ENCODE assay signal across 35 cellular contexts in genomic region chr1:201068976-201069375, GRCh38. TPM values are rescaled to one million over a fixed set of nuclear protein-coding genes. Genes with fewer than 3 reads are reported as not detected.
"Had no signal": no experiment of that assay in that cellular context is flagged by ENCODE, and none has a peak within 500 bp of the region (broad histone marks: within the 10 kb centered on the region; RNA-seq: fewer than 3 reads in every experiment).

No MANE protein-coding gene starts in this region.

- H3K36me3 Mint-ChIP-seq: activated naive CD4-positive, alpha-beta T cell treated with anti-CD3 and anti-CD28 coated beads, Interleukin-2, amount 50 U/mL, for 24 hours; activated naive CD8-positive, alpha-beta T cell treated with anti-CD3 and anti-CD28 coated beads, Interleukin-2, amount 10 ng/mL, durations not matched to agents 7 days and 5 days had no signal

- H3K9ac ChIP-seq: SK-N-SH had no signal

- H3K4me3 ChIP-seq: ascending aorta, cardiac muscle cell, Peyer's patch, SJSA1 had no signal

- H3K9me2 ChIP-seq: SK-N-SH had no signal

- H3K9me3 ChIP-seq: ascending aorta, Peyer's patch, SJSA1, SK-N-SH had no signal

- H3K27ac Mint-ChIP-seq: activated CD4-positive, alpha-beta T cell treated with anti-CD3 and anti-CD28 coated beads for 36 hours; activated CD4-positive, alpha-beta T cell treated with anti-CD3 and anti-CD28 coated beads, Interleukin-2, amount 10 ng/mL, durations not matched to agents 7 days and 5 days; activated CD8-positive, alpha-beta T cell treated with anti-CD3 and anti-CD28 coated beads, Interleukin-2, amount 10 ng/mL, durations not matched to agents 7 days and 5 days; activated naive CD4-positive, alpha-beta T cell treated with anti-CD3 and anti-CD28 coated beads, Interleukin-2, amount 50 U/mL, for 24 hours; activated naive CD8-positive, alpha-beta T cell treated with anti-CD3 and anti-CD28 coated beads, Interleukin-2, amount 10 ng/mL, durations not matched to agents 7 days and 5 days; activated T-cell treated with anti-CD3 and anti-CD28 coated beads, Interleukin-2, amount 50 U/mL, for 24 hours; activated T-helper 2 cell treated with anti-CD3 and anti-CD28 coated beads, Interferon-gamma antibody, Interleukin-2, Interleukin-4, amounts not matched to agents 10 μg/mL and 5 μg/mL and 100 μg/mL, durations not matched to agents 14 hours and 24 hours and 36 hours; T-helper 1 cell treated with Interleukin-12 subunit alpha and Interleukin-12 subunit beta and Interleukin-4 antibody, amounts not matched to agents 30 μg/mL and 1 μg/mL, for 36 hours; T-helper 2 cell treated with Interferon-gamma antibody and Interleukin-4, amounts not matched to agents 5 μg/mL and 100 μg/mL, for 36 hours had no signal

- H3K27ac ChIP-seq: ascending aorta, cardiac muscle cell, Peyer's patch, SJSA1 had no signal

- H3K27me3 ChIP-seq: ascending aorta, cardiac muscle cell, Peyer's patch had no signal

- H3K36me3 ChIP-seq: ascending aorta, cardiac muscle cell, Peyer's patch, SJSA1 had no signal

- H3K4me1 ChIP-seq: ascending aorta, Peyer's patch had no signal

- H3K27me3 Mint-ChIP-seq: activated CD4-positive, alpha-beta T cell treated with anti-CD3 and anti-CD28 coated beads for 36 hours; activated naive CD4-positive, alpha-beta T cell treated with anti-CD3 and anti-CD28 coated beads, Interleukin-2, amount 50 U/mL, for 24 hours had no signal

- H3K4me1 Mint-ChIP-seq: activated CD4-positive, alpha-beta T cell treated with anti-CD3 and anti-CD28 coated beads for 36 hours; activated CD4-positive, alpha-beta T cell treated with anti-CD3 and anti-CD28 coated beads, Interleukin-2, amount 10 ng/mL, durations not matched to agents 7 days and 5 days had no signal

- H3K4me3 Mint-ChIP-seq: activated CD4-positive, alpha-beta T cell treated with anti-CD3 and anti-CD28 coated beads for 36 hours; activated CD4-positive, alpha-beta T cell treated with anti-CD3 and anti-CD28 coated beads, Interleukin-2, amount 10 ng/mL, durations not matched to agents 7 days and 5 days; activated CD8-positive, alpha-beta T cell treated with anti-CD3 and anti-CD28 coated beads, Interleukin-2, amount 10 ng/mL, durations not matched to agents 7 days and 5 days; activated naive CD4-positive, alpha-beta T cell treated with anti-CD3 and anti-CD28 coated beads, Interleukin-2, amount 50 U/mL, for 24 hours; activated naive CD8-positive, alpha-beta T cell treated with anti-CD3 and anti-CD28 coated beads, Interleukin-2, amount 10 ng/mL, durations not matched to agents 7 days and 5 days; activated T-cell treated with anti-CD3 and anti-CD28 coated beads, Interleukin-2, amount 50 U/mL, for 24 hours; central memory CD8-positive, alpha-beta T cell; T-helper 1 cell treated with Interleukin-12 subunit alpha and Interleukin-12 subunit beta and Interleukin-4 antibody, amounts not matched to agents 30 μg/mL and 1 μg/mL, for 36 hours; T-helper 2 cell treated with Interferon-gamma antibody and Interleukin-4, amounts not matched to agents 5 μg/mL and 100 μg/mL, for 36 hours had no signal

- ATAC-seq: activated CD4-positive, alpha-beta T cell treated with anti-CD3 and anti-CD28 coated beads for 36 hours; activated CD4-positive, CD25-positive, alpha-beta regulatory T cell treated with anti-CD3 and anti-CD28 coated beads, Interleukin-2, amount 50 U/mL, for 24 hours; activated CD8-positive, alpha-beta T cell treated with anti-CD3 and anti-CD28 coated beads, Interleukin-2, amount 10 ng/mL, durations not matched to agents 7 days and 5 days; PC-3 had no signal

- H3K9me3 Mint-ChIP-seq: activated CD4-positive, alpha-beta T cell treated with anti-CD3 and anti-CD28 coated beads, Interleukin-2, amount 10 ng/mL, durations not matched to agents 7 days and 5 days; activated naive CD4-positive, alpha-beta T cell treated with anti-CD3 and anti-CD28 coated beads, Interleukin-2, amount 50 U/mL, for 24 hours; activated naive CD8-positive, alpha-beta T cell treated with anti-CD3 and anti-CD28 coated beads, Interleukin-2, amount 10 ng/mL, durations not matched to agents 7 days and 5 days; activated T-cell treated with anti-CD3 and anti-CD28 coated beads, Interleukin-2, amount 50 U/mL, for 24 hours; activated T-helper 2 cell treated with anti-CD3 and anti-CD28 coated beads, Interferon-gamma antibody, Interleukin-2, Interleukin-4, amounts not matched to agents 10 μg/mL and 5 μg/mL and 100 μg/mL, durations not matched to agents 14 hours and 24 hours and 36 hours; central memory CD8-positive, alpha-beta T cell; T-helper 1 cell treated with Interleukin-12 subunit alpha and Interleukin-12 subunit beta and Interleukin-4 antibody, amounts not matched to agents 30 μg/mL and 1 μg/mL, for 36 hours; T-helper 2 cell treated with Interferon-gamma antibody and Interleukin-4, amounts not matched to agents 5 μg/mL and 100 μg/mL, for 36 hours had no signal

- DNase-seq: activated CD4-positive, alpha-beta T cell treated with anti-CD3 and anti-CD28 coated beads for 36 hours; activated CD4-positive, alpha-beta T cell treated with anti-CD3 and anti-CD28 coated beads, Interleukin-2, amount 10 ng/mL, durations not matched to agents 7 days and 5 days; activated CD4-positive, alpha-beta T cell treated with anti-CD3 and anti-CD28 coated beads, Interleukin-2, amount 50 U/mL, for 48 hours; activated CD8-positive, alpha-beta T cell treated with anti-CD3 and anti-CD28 coated beads, Interleukin-2, amount 10 ng/mL, durations not matched to agents 7 days and 5 days; activated gamma-delta T cell; activated naive CD4-positive, alpha-beta T cell treated with Interleukin-2 at 50 U/mL for 16 hours; activated naive CD8-positive, alpha-beta T cell treated with anti-CD3 and anti-CD28 coated beads, Interleukin-2, amount 10 ng/mL, durations not matched to agents 7 days and 5 days; activated T-cell treated with anti-CD3 and anti-CD28 coated beads, Interleukin-2, amount 50 U/mL, for 24 hours; amygdala; Kasumi-1; MM.1S; MV-4-11; NCI-H1092 treated with DMSO at 0.1 percent for 48 hours; NCI-H187; NCI-H2029 treated with DMSO at 0.1 percent for 48 hours; NCI-H2107; NCI-H2171; NCI-H510A; NCI-H526; NCI-H748 treated with DMSO at 0.1 percent for 48 hours; NK-92 treated with Interleukin-12 subunit alpha and Interleukin-12 subunit beta, amount 100 ng/mL, for 24 hours; PC-3; Peyer's patch; RPMI8226; SHP77 treated with DMSO at 0.1 percent for 48 hours; SK-N-SH had no signal

- H3K4me2 ChIP-seq: SK-N-SH had no signal

RNA-seq across cellular contexts. Expression of gene CACNA1S, which starts 43.2 kb away (rescaled TPM):
- total RNA-seq: activated CD4-positive, alpha-beta T cell treated with anti-CD3 and anti-CD28 coated beads for 36 hours; activated CD4-positive, alpha-beta T cell treated with anti-CD3 and anti-CD28 coated beads, Interleukin-2, amount 10 ng/mL, durations not matched to agents 7 days and 5 days; activated CD8-positive, alpha-beta T cell treated with anti-CD3 and anti-CD28 coated beads, Interleukin-2, amount 10 ng/mL, durations not matched to agents 7 days and 5 days; activated naive CD8-positive, alpha-beta T cell treated with anti-CD3 and anti-CD28 coated beads, Interleukin-2, amount 10 ng/mL, durations not matched to agents 7 days and 5 days; activated T-helper 2 cell treated with anti-CD3 and anti-CD28 coated beads, Interferon-gamma antibody, Interleukin-2, Interleukin-4, amounts not matched to agents 10 μg/mL and 5 μg/mL and 100 μg/mL, durations not matched to agents 14 hours and 24 hours and 36 hours; ascending aorta; PC-3; Peyer's patch; SJSA1 had no signal
- polyA plus RNA-seq: cardiac muscle cell, SK-N-SH had no signal

RNA-seq across cellular contexts. Expression of gene ASCL5, which starts 58.0 kb away (rescaled TPM):
- total RNA-seq: activated CD4-positive, alpha-beta T cell treated with anti-CD3 and anti-CD28 coated beads, Interleukin-2, amount 10 ng/mL, durations not matched to agents 7 days and 5 days; activated CD8-positive, alpha-beta T cell treated with anti-CD3 and anti-CD28 coated beads, Interleukin-2, amount 10 ng/mL, durations not matched to agents 7 days and 5 days; activated naive CD8-positive, alpha-beta T cell treated with anti-CD3 and anti-CD28 coated beads, Interleukin-2, amount 10 ng/mL, durations not matched to agents 7 days and 5 days; activated T-helper 2 cell treated with anti-CD3 and anti-CD28 coated beads, Interferon-gamma antibody, Interleukin-2, Interleukin-4, amounts not matched to agents 10 μg/mL and 5 μg/mL and 100 μg/mL, durations not matched to agents 14 hours and 24 hours and 36 hours; ascending aorta; Peyer's patch; SJSA1 had no signal
- polyA plus RNA-seq: cardiac muscle cell, SK-N-SH had no signal
